In genomic region chr10:70191161-70191770, GRCh38 we compare ENCODE assay signal across 1 cellular context.
TF ChIP-seq lines count a peak whose summit lies in the region.

No MANE protein-coding gene starts in this region.

TF ChIP-seq in SK-N-SH, 30 proteins besides CTCF, POLR2A, EP300 and RAD21 (continued from another document):
- TF ChIP-seq IRF3 (IDR thresholded peaks at IDR 0.05; ENCODE audit: low read depth, low read length), result no peak
